In genomic region chr13:20810808-20811207, GRCh38 we compare ENCODE assay signal across 21 cellular contexts.
"Had no signal": no experiment of that assay in that cellular context is flagged by ENCODE, and none has a peak within 500 bp of the region (broad histone marks: within the 10 kb centered on the region; RNA-seq: fewer than 3 reads in every experiment).

No MANE protein-coding gene starts in this region.

- ATAC-seq: activated T-helper 17 cell treated with anti-CD3 and anti-CD28 coated beads, Interleukin-2, amount 50 U/mL, for 72 hours; left lobe of liver; naive thymus-derived CD8-positive, alpha-beta T cell; right cardiac atrium; stimulated activated effector memory CD8-positive, alpha-beta T cell treated with anti-CD3 and anti-CD28 coated beads, Interleukin-12 subunit alpha, Interleukin-12 subunit beta, amount 100 ng/mL, for 72 hours had no signal

- H3K4me3 ChIP-seq: hepatocyte, lung, SJCRH30, upper lobe of left lung had no signal

- H3K4me3 Mint-ChIP-seq: activated CD4-positive, alpha-beta memory T cell treated with anti-CD3 and anti-CD28 coated beads, Interleukin-2, amount 10 ng/mL, durations not matched to agents 7 days and 5 days; activated naive CD8-positive, alpha-beta T cell treated with anti-CD3 and anti-CD28 coated beads, Interleukin-2, amount 10 ng/mL, durations not matched to agents 7 days and 5 days; activated T-helper 17 cell treated with anti-CD3 and anti-CD28 coated beads, Interleukin-2, amount 50 U/mL, for 72 hours; dendritic cell treated with granulocyte-macrophage colony-stimulating factor and Interleukin-4, amounts not matched to agents 40 ng/mL and 50 ng/mL, for 4 days; immature natural killer cell; naive thymus-derived CD8-positive, alpha-beta T cell; stimulated activated effector memory CD8-positive, alpha-beta T cell treated with anti-CD3 and anti-CD28 coated beads, Interleukin-12 subunit alpha, Interleukin-12 subunit beta, amount 100 ng/mL, for 72 hours had no signal

- H2AFZ ChIP-seq: hepatocyte had no signal

- H3K79me2 ChIP-seq: hepatocyte had no signal

- H3K27ac ChIP-seq: hepatocyte, SJCRH30, upper lobe of left lung had no signal

- H3K9me3 ChIP-seq: SJCRH30, upper lobe of left lung had no signal

- H3K27me3 ChIP-seq: hepatocyte, SJCRH30, upper lobe of left lung had no signal

- H3K27ac Mint-ChIP-seq: activated CD4-positive, alpha-beta memory T cell treated with anti-CD3 and anti-CD28 coated beads, Interleukin-2, amount 10 ng/mL, durations not matched to agents 7 days and 5 days; activated naive CD8-positive, alpha-beta T cell treated with anti-CD3 and anti-CD28 coated beads, Interleukin-2, amount 10 ng/mL, durations not matched to agents 7 days and 5 days; activated T-helper 17 cell treated with anti-CD3 and anti-CD28 coated beads, Interleukin-2, amount 50 U/mL, for 72 hours; dendritic cell treated with granulocyte-macrophage colony-stimulating factor and Interleukin-4, amounts not matched to agents 40 ng/mL and 50 ng/mL, for 4 days; immature natural killer cell; stimulated activated effector memory CD8-positive, alpha-beta T cell treated with anti-CD3 and anti-CD28 coated beads, Interleukin-12 subunit alpha, Interleukin-12 subunit beta, amount 100 ng/mL, for 72 hours had no signal

- H3K9me3 Mint-ChIP-seq: activated CD4-positive, alpha-beta memory T cell treated with anti-CD3 and anti-CD28 coated beads, Interleukin-2, amount 10 ng/mL, durations not matched to agents 7 days and 5 days; activated T-helper 17 cell treated with anti-CD3 and anti-CD28 coated beads, Interleukin-2, amount 50 U/mL, for 72 hours; dendritic cell treated with granulocyte-macrophage colony-stimulating factor and Interleukin-4, amounts not matched to agents 40 ng/mL and 50 ng/mL, for 4 days; immature natural killer cell; naive thymus-derived CD8-positive, alpha-beta T cell; stimulated activated effector memory CD8-positive, alpha-beta T cell treated with anti-CD3 and anti-CD28 coated beads, Interleukin-12 subunit alpha, Interleukin-12 subunit beta, amount 100 ng/mL, for 72 hours had no signal

- H3K4me1 Mint-ChIP-seq: activated CD4-positive, alpha-beta memory T cell treated with anti-CD3 and anti-CD28 coated beads, Interleukin-2, amount 10 ng/mL, durations not matched to agents 7 days and 5 days; activated naive CD8-positive, alpha-beta T cell treated with anti-CD3 and anti-CD28 coated beads, Interleukin-2, amount 10 ng/mL, durations not matched to agents 7 days and 5 days had no signal

- DNase-seq: activated CD4-positive, alpha-beta memory T cell treated with anti-CD3 and anti-CD28 coated beads, Interleukin-2, amount 10 ng/mL, durations not matched to agents 7 days and 5 days; activated CD4-positive, alpha-beta T cell treated with anti-CD3 and anti-CD28 coated beads for 4 hours; activated CD4-positive, CD25-positive, alpha-beta regulatory T cell; activated naive CD8-positive, alpha-beta T cell treated with anti-CD3 and anti-CD28 coated beads, Interleukin-2, amount 10 ng/mL, durations not matched to agents 7 days and 5 days; amygdala; effector CD4-positive, alpha-beta T cell; foreskin melanocyte; glutamatergic neuron; immature natural killer cell; naive thymus-derived CD8-positive, alpha-beta T cell; right cardiac atrium; SJCRH30; stimulated activated CD4-positive, alpha-beta T cell treated with anti-CD3 and anti-CD28 coated beads, Interleukin-2, amount 100 ng/mL, for 24 hours; T1000; upper lobe of left lung had no signal

- H3K27me3 Mint-ChIP-seq: activated CD4-positive, alpha-beta memory T cell treated with anti-CD3 and anti-CD28 coated beads, Interleukin-2, amount 10 ng/mL, durations not matched to agents 7 days and 5 days; activated naive CD8-positive, alpha-beta T cell treated with anti-CD3 and anti-CD28 coated beads, Interleukin-2, amount 10 ng/mL, durations not matched to agents 7 days and 5 days; activated T-helper 17 cell treated with anti-CD3 and anti-CD28 coated beads, Interleukin-2, amount 50 U/mL, for 72 hours; dendritic cell treated with granulocyte-macrophage colony-stimulating factor and Interleukin-4, amounts not matched to agents 40 ng/mL and 50 ng/mL, for 4 days; naive thymus-derived CD8-positive, alpha-beta T cell had no signal

- H3K4me2 ChIP-seq: hepatocyte had no signal
